8 cellular contexts compared by ENCODE assay signal in the genomic region with DNA sequence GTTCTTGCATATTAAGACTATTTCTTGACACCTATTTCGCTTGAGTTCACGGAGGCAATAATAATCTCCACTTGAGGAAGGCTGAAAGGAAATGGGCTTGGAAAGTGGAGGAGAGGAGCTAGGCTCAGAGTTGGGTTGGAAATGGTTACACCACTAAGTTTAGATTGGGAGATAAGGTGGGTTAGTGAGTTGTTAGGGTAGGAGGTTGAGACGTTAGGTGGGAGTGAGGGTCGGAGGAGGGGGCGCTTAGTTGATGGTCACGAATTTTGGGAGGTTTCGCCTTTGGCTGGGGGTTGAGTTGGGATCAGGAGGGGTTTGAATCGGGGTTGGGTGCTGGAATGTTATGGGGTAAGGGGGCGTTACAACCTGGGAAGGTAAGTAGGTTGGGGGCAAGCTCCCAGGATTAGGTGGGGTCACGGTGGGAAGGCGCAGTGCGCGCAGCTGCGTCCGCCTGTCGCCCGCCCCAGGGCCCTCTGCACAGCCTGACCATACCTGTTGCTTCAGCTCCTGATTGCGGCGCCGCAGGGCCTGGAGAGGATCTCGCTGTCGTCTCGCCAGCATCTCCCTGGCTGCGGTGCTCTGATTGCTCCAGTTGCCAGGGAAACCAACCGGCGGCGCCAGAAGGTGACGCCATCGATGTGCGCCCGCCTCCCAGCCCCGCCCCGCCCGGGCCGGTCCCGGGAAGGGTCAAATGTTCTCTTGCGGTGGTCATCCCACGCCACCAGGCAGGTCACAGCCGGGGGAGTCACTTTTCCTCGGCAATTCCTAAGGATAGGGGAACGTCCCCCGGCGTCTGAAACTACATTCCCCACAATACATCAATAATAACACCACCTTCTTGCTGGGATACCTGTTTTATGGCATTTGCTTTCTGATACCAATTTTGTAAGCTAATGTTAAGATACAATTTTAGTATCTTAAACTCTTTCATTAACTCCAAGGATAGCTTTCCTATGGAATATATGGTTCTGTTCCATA. TPM values are rescaled to one million over a fixed set of nuclear protein-coding genes. Genes with fewer than 3 reads are reported as not detected.
DNase-seq lines count a peak whose midpoint lies in the region; ATAC-seq and TF ChIP-seq lines count a peak whose summit lies in the region.

Gene NPHP1 (minus strand): TSS at position 606 of the 978 bp plus-strand sequence. CDS start 45 bp downstream, at position 561.

- H3K36me3 Mint-ChIP-seq in CD14-positive monocyte: peaks cover 8 to 13% of the 10 kb centered on the region in 2 donors

- H3K27ac Mint-ChIP-seq in CD14-positive monocyte: peak within 1 kb of the TSS; percentile 31 to 90 (median 68)

- DNase-seq in CD14-positive monocyte (ENCODE audit: low spot score) (peak; percentile 81), NCI-H69 (lab: John Stamatoyannopoulos, UW) (peak; percentile 90), dermis blood vessel endothelial cell (peak; percentile 88), lower leg skin (ENCODE audit: low spot score in 2 of 2) (peak; percentile 80 to 97)
- peak; percentile 70 to 72 for DNase-seq in activated CD4-positive, alpha-beta T cell treated with anti-CD3 and anti-CD28 coated beads, Interleukin-2, amount 50 U/mL, for 4 hours
- DNase-seq in stimulated activated CD4-positive, alpha-beta T cell treated with anti-CD3 and anti-CD28 coated beads, Interleukin-4, amount 100 ng/mL, for 24 hours: peak; percentile 83

- peak; percentile 95 for ATAC-seq in GM19351 (IDR thresholded peaks at IDR 0.05; ENCODE audit: unreplicated experiment)
- ATAC-seq in HG03460 (IDR thresholded peaks at IDR 0.05; ENCODE audit: unreplicated experiment): peak; percentile 88

- TF ChIP-seq CTCF in CD14-positive monocyte (IDR thresholded peaks at IDR 0.05): no peak
- no peak for TF ChIP-seq CTCF in lower leg skin (IDR thresholded peaks at IDR 0.05)

- intact Hi-C loops in CD14-positive monocyte (cut with micrococcal nuclease): no loop called here
- intact Hi-C loops in lower leg skin (cut with DNase I; ENCODE audit: low total_unique reads): no loop called here

- WGBS in lower leg skin, 2 donors: 1% methylated on average over 35 to 43 of the region's 43 CpGs

- H3K27me3 Mint-ChIP-seq in CD14-positive monocyte (ENCODE audit: low read depth in 3 of 3): peaks cover 2 to 9% (median 6%) of the 10 kb centered on the region in 3 donors

- H3K4me3 ChIP-seq in lower leg skin (ENCODE audit: low read depth, poor library complexity, severe bottlenecking): peak within 1 kb of the TSS; percentile 44

- H3K4me3 Mint-ChIP-seq in CD14-positive monocyte: peak within 1 kb of the TSS; percentile 81 to 89

- peaks cover 11% of the 10 kb centered on the region for H3K4me1 Mint-ChIP-seq in CD14-positive monocyte

- TF ChIP-seq POLR2A in lower leg skin (IDR thresholded peaks at IDR 0.05): no peak

- no peaks in the 10 kb centered on the region for H3K9me3 Mint-ChIP-seq in CD14-positive monocyte

RNA-seq across cellular contexts. Expression of gene NPHP1, which starts in this region (rescaled TPM):
- polyA plus RNA-seq in CD14-positive monocyte: not detected
- total RNA-seq in dermis blood vessel endothelial cell (2.9 TPM in 2 replicates), lower leg skin (1 to 10 TPM in 3 of 4 donors, under 1 TPM in 1; 0.59 to 2.6 (median 1.8) TPM)

Comparison
In these comparisons a context has a peak if more than half of its experiments do, and no peak if none do; other contexts are left out.
1. Peak in every context shown above with its lines: DNase-seq, ATAC-seq and H3K4me3 ChIP-seq.
2. Peak in DNase-seq in CD14-positive monocyte; RNA of the gene not detected or under 1 TPM.